Comparison of ENCODE assay signal across 8 cellular contexts in genomic region chr9:124257070-124257864, GRCh38. TPM values are rescaled to one million over a fixed set of nuclear protein-coding genes. Genes with fewer than 3 reads are reported as not detected.
DNase-seq lines count a peak whose midpoint lies in the region; ATAC-seq and TF ChIP-seq lines count a peak whose summit lies in the region.

No MANE protein-coding gene starts in this region.

- 53% methylated on average over 16 of the region's 32 CpGs for WGBS in mammary epithelial cell (ENCODE audit: low coverage, missing lambda C conversion rate)

- H3K4me1 ChIP-seq in HUES6 (ENCODE audit: control insufficient read depth, insufficient read depth, low read length) (peaks cover 31% of the 10 kb centered on the region), mammary epithelial cell (ENCODE audit: insufficient read depth, low read length) (peaks cover 35% of the 10 kb centered on the region), mucosa of stomach (ENCODE audit: control insufficient read depth, insufficient read depth, low read length) (peaks cover 39% of the 10 kb centered on the region)

- peaks cover 69% of the 10 kb centered on the region for H3K27me3 Mint-ChIP-seq in CD4-positive, alpha-beta T cell

- no peak for TF ChIP-seq CTCF in CD4-positive, alpha-beta T cell (IDR thresholded peaks at IDR 0.05)
- no peak for TF ChIP-seq CTCF in mammary epithelial cell (conservative IDR thresholded peaks at IDR 0.05 in 1 of 2, IDR thresholded peaks at IDR 0.05 in 1 of 2; ENCODE audit: extremely low read depth in 1 of 2, insufficient read depth in 1 of 2, low read depth in 1 of 2, low read length in 2 of 2)

- no TSS peak for BruUV-seq in mammary epithelial cell (replicated peaks; lab: Mats Ljungman, UMichigan)

- peaks cover 42% of the 10 kb centered on the region for H3K79me2 ChIP-seq in mammary epithelial cell (ENCODE audit: insufficient read depth, low read length)

- peaks cover 22% of the 10 kb centered on the region for H3K27me3 ChIP-seq in CD4-positive, alpha-beta T cell (ENCODE audit: control insufficient read depth, insufficient read depth, low read length)
- H3K27me3 ChIP-seq in HUES6 (ENCODE audit: control insufficient read depth, insufficient read depth, low read length) = no peaks in the 10 kb centered on the region
- no peaks in the 10 kb centered on the region for H3K27me3 ChIP-seq in mammary epithelial cell (ENCODE audit: insufficient read depth, low read length)
- no peaks in the 10 kb centered on the region for H3K27me3 ChIP-seq in mucosa of stomach (ENCODE audit: control insufficient read depth, insufficient read depth, low read length)

- peak overlapping the region; percentile 58 for H3K4me2 ChIP-seq in mammary epithelial cell (ENCODE audit: insufficient read depth, low read depth, low read length)

- peak overlapping the region; percentile 56 for H3K4me3 ChIP-seq in HUES6 (ENCODE audit: low read depth, low read length)
- peak overlapping the region in 2 of 3 experiments; percentile 44 to 81 for H3K4me3 ChIP-seq in mammary epithelial cell (replicated peaks in 1 of 3; ENCODE audit: insufficient read depth in 1 of 3, low read depth in 2 of 3, low read length in 3 of 3)
- H3K4me3 ChIP-seq in mucosa of stomach (ENCODE audit: low read length) = no peak overlapping the region

- H3K9me3 ChIP-seq in CD4-positive, alpha-beta T cell (ENCODE audit: control insufficient read depth, low read length) = no peaks in the 10 kb centered on the region
- H3K9me3 ChIP-seq in HUES6 (ENCODE audit: control insufficient read depth, insufficient read depth, low read depth, low read length) (no peaks in the 10 kb centered on the region), mammary epithelial cell (replicated peaks; ENCODE audit: insufficient read depth, low read length) (no peaks in the 10 kb centered on the region), mucosa of stomach (ENCODE audit: control insufficient read depth, low read length) (no peaks in the 10 kb centered on the region)

- dilution Hi-C loops in mammary epithelial cell (cut with HindIII; ENCODE audit: low sequenced_read_pairs) = no loop called here

- H3K36me3 Mint-ChIP-seq in CD4-positive, alpha-beta T cell (ENCODE audit: low read depth) = no peaks in the 10 kb centered on the region

- peak overlapping the region; percentile 86 for H3K4me3 Mint-ChIP-seq in CD4-positive, alpha-beta T cell

- DNase-seq in CD4-positive, alpha-beta T cell = no peak
- DNase-seq in mammary epithelial cell (peak; percentile 14), NCI-H526 (lab: John Stamatoyannopoulos, UW) (no peak), GDM1 (lab: John Stamatoyannopoulos, UW) (no peak), NCI-H2107 (lab: John Stamatoyannopoulos, UW) (no peak)

- H3K9me3 Mint-ChIP-seq in CD4-positive, alpha-beta T cell = no peaks in the 10 kb centered on the region

- H3K27ac Mint-ChIP-seq in CD4-positive, alpha-beta T cell = no peak overlapping the region

- peak; percentile 14 for ATAC-seq in CD4-positive, alpha-beta T cell (ENCODE audit: poor library complexity)
- ATAC-seq in GM19455 (IDR thresholded peaks at IDR 0.05; ENCODE audit: unreplicated experiment) = no peak

- in situ Hi-C loops in mammary epithelial cell (cut with MboI; ENCODE audit: low sequenced_read_pairs in 2 of 2) = no loop called here

- CTCF ChIA-PET in CD4-positive, alpha-beta T cell (lab: Charles Lee) = no interaction called here
- CTCF ChIA-PET in mammary epithelial cell (lab: Charles Lee; ENCODE audit: low non-redundant PET) = interaction anchor here (0.7 kb wide), 1 partner anchor 37 kb away, joined by 9 read pairs; no protein-coding TSS in a partner anchor

- no peak overlapping the region for H3K27ac ChIP-seq in CD4-positive, alpha-beta T cell (ENCODE audit: low read depth, low read length)
- H3K27ac ChIP-seq in HUES6 (ENCODE audit: low read depth, low read length) (no peak overlapping the region), mammary epithelial cell (ENCODE audit: insufficient read depth, low read depth, low read length) (no peak overlapping the region)

- H3K9ac ChIP-seq in HUES6 (ENCODE audit: low read length) (peak overlapping the region; percentile 2), mammary epithelial cell (ENCODE audit: insufficient read depth, low read length) (no peak overlapping the region), mucosa of stomach (ENCODE audit: low read length) (peak overlapping the region; percentile 10)

- peak overlapping the region; percentile 70 for H2AFZ ChIP-seq in mammary epithelial cell (ENCODE audit: low read depth, low read length)

- POLR2A ChIA-PET in CD4-positive, alpha-beta T cell (lab: Charles Lee) = interaction anchor here (1.2 kb wide), 1 partner anchor 41 kb away, joined by 3 read pairs; no protein-coding TSS in a partner anchor

- intact Hi-C loops in CD4-positive, alpha-beta T cell (cut with DNase I, micrococcal nuclease) = no loop called here
- intact Hi-C loops in mammary epithelial cell (cut with micrococcal nuclease) = loop anchor here (5.0 kb wide), 1 partner anchor 65 kb away; no protein-coding TSS in a partner anchor

- peaks cover 18% of the 10 kb centered on the region for H3K4me1 Mint-ChIP-seq in CD4-positive, alpha-beta T cell (ENCODE audit: low read depth)

- no peaks in the 10 kb centered on the region for H3K36me3 ChIP-seq in HUES6 (ENCODE audit: control insufficient read depth, insufficient read depth, low read length)
- H3K36me3 ChIP-seq in mammary epithelial cell (ENCODE audit: insufficient read depth, low read length) = no peaks in the 10 kb centered on the region
- H3K36me3 ChIP-seq in mucosa of stomach (ENCODE audit: control insufficient read depth, insufficient read depth, low read length) = no peaks in the 10 kb centered on the region

- H4K20me1 ChIP-seq in mammary epithelial cell (ENCODE audit: insufficient read depth, low read length) = no peaks in the 10 kb centered on the region

RNA-seq across cellular contexts. Expression of gene NEK6, which starts 0.5 kb away (rescaled TPM):
- total RNA-seq in CD4-positive, alpha-beta T cell = 1 to 10 TPM in 1 of 2 experiments, under 1 TPM in 1; 0.89 to 1.7 TPM
- 10 to 100 TPM; 41.3 to 41.7 TPM for total RNA-seq in mammary epithelial cell
- 50.6 TPM for polyA plus RNA-seq in mammary epithelial cell
- 68.8 TPM for polyA minus RNA-seq in mammary epithelial cell

Comparison
In these comparisons a context has a peak if more than half of its experiments do, and no peak if none do; other contexts are left out.
1. RNA of gene NEK6, which starts 0.5 kb away (total RNA-seq): 41.3 to 41.7 TPM in mammary epithelial cell; 0.89 to 1.7 TPM in CD4-positive, alpha-beta T cell; every median in the first group is over 10 times any median in the second.